13 cellular contexts compared by ENCODE assay signal in the genomic region with DNA sequence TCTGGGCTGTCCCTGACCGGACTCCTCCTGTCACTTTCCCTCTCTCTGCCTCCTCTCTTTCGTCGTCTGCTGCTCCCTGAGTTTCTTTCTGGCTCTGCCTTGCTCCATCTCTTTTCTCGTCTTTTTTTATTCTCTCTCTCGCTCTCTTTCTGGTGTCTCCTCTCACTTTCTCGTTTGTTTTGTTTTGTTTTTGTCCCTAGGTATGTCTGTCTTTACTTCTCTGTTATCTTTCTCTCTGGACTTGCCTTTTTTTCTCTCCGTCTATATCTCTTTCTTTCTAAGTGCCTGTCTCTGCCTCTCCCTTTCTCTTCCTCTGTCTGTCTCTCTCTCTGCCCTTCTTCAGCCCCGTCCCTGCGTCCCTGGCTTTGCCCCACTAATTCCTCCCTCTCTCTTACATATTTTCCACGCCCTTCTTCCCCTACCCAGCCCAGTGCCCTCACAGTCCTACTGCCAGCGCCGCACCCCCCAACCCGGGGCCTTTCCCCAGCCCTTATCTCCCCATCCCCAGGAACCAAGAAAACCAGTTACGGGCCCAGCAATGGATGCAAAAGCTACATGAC. TPM values are rescaled to one million over a fixed set of nuclear protein-coding genes. Genes with fewer than 3 reads are reported as not detected.
DNase-seq lines count a peak whose midpoint lies in the region; ATAC-seq and TF ChIP-seq lines count a peak whose summit lies in the region.
"Had no signal": no experiment of that assay in that cellular context is flagged by ENCODE, and none has a peak within 500 bp of the region (broad histone marks: within the 10 kb centered on the region; RNA-seq: fewer than 3 reads in every experiment).

No MANE protein-coding gene starts in this region.

- TF ChIP-seq CTCF in brain (conservative IDR thresholded peaks at IDR 0.05): no peak

- H2AK5ac ChIP-seq in neuronal stem cell (ENCODE audit: low read depth, low read length): peak overlapping the region; percentile 88

- H3K23ac ChIP-seq in neuronal stem cell (ENCODE audit: low read depth, low read length, poor library complexity): no peak overlapping the region

- no peak overlapping the region for H4K8ac ChIP-seq in neuronal stem cell (ENCODE audit: low read depth, low read length)

- no peaks in the 10 kb centered on the region for H3K36me3 ChIP-seq in CD4-positive, alpha-beta memory T cell (ENCODE audit: insufficient read depth, low read length)
- no peaks in the 10 kb centered on the region for H3K36me3 ChIP-seq in neuronal stem cell (replicated peaks in 1 of 2; ENCODE audit: control insufficient read depth in 2 of 2, insufficient read depth in 2 of 2, low read length in 2 of 2)

- peaks cover 14% of the 10 kb centered on the region for H3K4me1 ChIP-seq in CD4-positive, alpha-beta memory T cell (ENCODE audit: insufficient read depth, low read length)
- H3K4me1 ChIP-seq in neuronal stem cell (ENCODE audit: control insufficient read depth in 2 of 2, insufficient read depth in 1 of 2, low read depth in 1 of 2, low read length in 2 of 2): peaks cover 9 to 10% of the 10 kb centered on the region in 2 donors

- H2BK15ac ChIP-seq in neuronal stem cell (ENCODE audit: low read length): no peak overlapping the region

- peaks cover 18 to 26% of the 10 kb centered on the region in 2 donors for H3K27me3 Mint-ChIP-seq in CD4-positive, alpha-beta memory T cell
- peaks cover 23% of the 10 kb centered on the region for H3K27me3 Mint-ChIP-seq in IgD-negative memory B cell
- H3K27me3 Mint-ChIP-seq in brain: peaks cover 22% of the 10 kb centered on the region

- DNase-seq in CD4-positive, alpha-beta memory T cell: no peak
- DNase-seq in neuronal stem cell (ENCODE audit: low spot score) (no peak), SHP77 treated with DMSO at 0.1 percent for 48 hours (lab: John Stamatoyannopoulos, UW) (no peak), glomerular visceral epithelial cell (ENCODE audit: extremely low spot score) (no peak)

- no peak overlapping the region for H3K14ac ChIP-seq in neuronal stem cell (ENCODE audit: low read length)

- no peak overlapping the region for H3K9ac ChIP-seq in neuronal stem cell (ENCODE audit: low read depth, low read length, poor library complexity)

- no peak overlapping the region for H3K4ac ChIP-seq in neuronal stem cell (ENCODE audit: low read length)

- no CpG with 5 or more reads among the region's 14 CpGs for whole genome bisulfite sequencing in neuronal stem cell (ENCODE audit: extremely low coverage in 2 of 2, insufficient read length in 2 of 2, insufficient replicate concordance in 1 of 2), 2 donors

- no peak overlapping the region for H2BK120ac ChIP-seq in neuronal stem cell (ENCODE audit: low read depth, low read length)

- no peaks in the 10 kb centered on the region for H3K36me3 Mint-ChIP-seq in CD4-positive, alpha-beta memory T cell
- H3K36me3 Mint-ChIP-seq in IgD-negative memory B cell: no peaks in the 10 kb centered on the region
- H3K36me3 Mint-ChIP-seq in brain: peaks cover 12% of the 10 kb centered on the region
- H3K36me3 Mint-ChIP-seq: activated naive CD4-positive, alpha-beta T cell treated with anti-CD3 and anti-CD28 coated beads, Interleukin-2, amount 50 U/mL, for 24 hours had no signal

- H4K91ac ChIP-seq in neuronal stem cell (ENCODE audit: low read depth, low read length, poor library complexity): no peak overlapping the region

- POLR2A ChIA-PET in CD4-positive, alpha-beta memory T cell (lab: Charles Lee; ENCODE audit: partially characterized antibody): no interaction called here

- H3K9me3 ChIP-seq in CD4-positive, alpha-beta memory T cell (ENCODE audit: control insufficient read depth in 1 of 2, low read length in 2 of 2): no peaks in the 10 kb centered on the region
- no peaks in the 10 kb centered on the region for H3K9me3 ChIP-seq in neuronal stem cell (replicated peaks in 1 of 2; ENCODE audit: control insufficient read depth in 2 of 2, insufficient read depth in 1 of 2, low read depth in 1 of 2, low read length in 2 of 2)

- CTCF ChIA-PET in CD4-positive, alpha-beta memory T cell (lab: Charles Lee; ENCODE audit: partially characterized antibody): interaction anchor here (1.0 to 1.6 kb wide), 2 partner anchors 92 to 107 kb away, joined by 4 to 5 read pairs; no protein-coding TSS in a partner anchor

- H2AFZ ChIP-seq in neuronal stem cell (ENCODE audit: low read length): no peak overlapping the region

- H3K4me1 Mint-ChIP-seq in CD4-positive, alpha-beta memory T cell: peaks cover 9 to 26% (median 15%) of the 10 kb centered on the region in 4 donors
- H3K4me1 Mint-ChIP-seq in IgD-negative memory B cell: peaks cover 5 to 13% (median 6%) of the 10 kb centered on the region in 3 donors
- H3K4me1 Mint-ChIP-seq in brain: peaks cover 19% of the 10 kb centered on the region

- H3K27ac ChIP-seq in CD4-positive, alpha-beta memory T cell (ENCODE audit: low read depth, low read length): no peak overlapping the region
- no peak overlapping the region for H3K27ac ChIP-seq in neuronal stem cell (replicated peaks; ENCODE audit: low read length)

- H3K27me3 ChIP-seq in CD4-positive, alpha-beta memory T cell (ENCODE audit: insufficient read depth, low read length): peaks cover 9% of the 10 kb centered on the region
- peaks cover 0 to 8% (median 5%) of the 10 kb centered on the region in 3 experiments for H3K27me3 ChIP-seq in neuronal stem cell (ENCODE audit: control insufficient read depth in 3 of 3, insufficient read depth in 3 of 3, low read depth in 1 of 3, low read length in 3 of 3)

- no peak overlapping the region for H3K4me2 ChIP-seq in neuronal stem cell (ENCODE audit: insufficient read depth, low read length, poor library complexity, severe bottlenecking)

- H3K27ac Mint-ChIP-seq in CD4-positive, alpha-beta memory T cell: peak overlapping the region in 6 of 7 donors; percentile 26 to 89 (median 81)
- H3K27ac Mint-ChIP-seq in IgD-negative memory B cell (peak overlapping the region; percentile 51 to 86 (median 75)), brain (peak overlapping the region in 2 of 5 experiments; percentile 1 to 66)
- H3K27ac Mint-ChIP-seq: activated CD8-positive, alpha-beta T cell treated with anti-CD3 and anti-CD28 coated beads for 36 hours; activated naive CD4-positive, alpha-beta T cell treated with anti-CD3 and anti-CD28 coated beads, Interleukin-2, amount 50 U/mL, for 24 hours; HFFc6; stimulated activated naive CD8-positive, alpha-beta T cell treated with anti-CD3 and anti-CD28 coated beads, Interleukin-15, Interleukin-2, amounts not matched to agents 100 ng/mL and 50 ng/mL, for 24 hours; T-helper 2 cell treated with Interferon-gamma antibody and Interleukin-4, amounts not matched to agents 5 μg/mL and 100 μg/mL, for 36 hours had no signal

- H3K4me3 ChIP-seq in CD4-positive, alpha-beta memory T cell (ENCODE audit: low read length in 2 of 2): no peak overlapping the region
- no peak overlapping the region for H3K4me3 ChIP-seq in neuronal stem cell (ENCODE audit: low read length in 2 of 2)

- peak overlapping the region; percentile 33 for H3K18ac ChIP-seq in neuronal stem cell (ENCODE audit: low read length)

- no peak overlapping the region for H2BK12ac ChIP-seq in neuronal stem cell (ENCODE audit: low read length)

- no peaks in the 10 kb centered on the region for H3K79me1 ChIP-seq in neuronal stem cell (ENCODE audit: low read depth, low read length)

- no peak overlapping the region for H2BK5ac ChIP-seq in neuronal stem cell (ENCODE audit: low read length)

- H3K9me3 Mint-ChIP-seq in CD4-positive, alpha-beta memory T cell: peaks cover 0 to 4% (median 0%) of the 10 kb centered on the region in 8 donors
- H3K9me3 Mint-ChIP-seq in IgD-negative memory B cell: peaks cover 0 to 2% (median under 1%) of the 10 kb centered on the region in 3 donors
- H3K9me3 Mint-ChIP-seq in brain: peaks cover 0 to 23% (median 6%) of the 10 kb centered on the region in 5 experiments
- H3K9me3 Mint-ChIP-seq: activated CD8-positive, alpha-beta T cell treated with anti-CD3 and anti-CD28 coated beads for 36 hours; activated naive CD4-positive, alpha-beta T cell treated with anti-CD3 and anti-CD28 coated beads, Interleukin-2, amount 50 U/mL, for 24 hours; HFFc6; stimulated activated naive CD8-positive, alpha-beta T cell treated with anti-CD3 and anti-CD28 coated beads, Interleukin-15, Interleukin-2, amounts not matched to agents 100 ng/mL and 50 ng/mL, for 24 hours; T-helper 2 cell treated with Interferon-gamma antibody and Interleukin-4, amounts not matched to agents 5 μg/mL and 100 μg/mL, for 36 hours had no signal

- ATAC-seq in HG03354 (IDR thresholded peaks at IDR 0.05; ENCODE audit: poor library complexity, severe bottlenecking, unreplicated experiment) (no peak), HG02588 (IDR thresholded peaks at IDR 0.05; ENCODE audit: unreplicated experiment) (no peak)

- peak overlapping the region in 3 of 8 donors; percentile 17 to 68 (median 29) for H3K4me3 Mint-ChIP-seq in CD4-positive, alpha-beta memory T cell
- H3K4me3 Mint-ChIP-seq in IgD-negative memory B cell: peak overlapping the region in 1 of 4 donors; percentile 14
- peak overlapping the region in 4 of 5 experiments; percentile 12 to 81 (median 32) for H3K4me3 Mint-ChIP-seq in brain

- intact Hi-C loops in CD4-positive, alpha-beta memory T cell (cut with micrococcal nuclease): loop anchor here (1.0 to 2.0 kb wide), 5 partner anchors 42 to 106 kb away; partner anchors contain the start of genes SHKBP1 and SPTBN4

RNA-seq across cellular contexts. Expression of gene SHKBP1, which starts 48.1 kb away (rescaled TPM):
- 100 to 1,000 TPM; 167 to 170 TPM for total RNA-seq in CD4-positive, alpha-beta memory T cell
- polyA plus RNA-seq in CD4-positive, alpha-beta memory T cell: 100 to 1,000 TPM; 137 to 155 TPM
- 210 TPM for polyA plus RNA-seq in IgD-negative memory B cell
- polyA plus RNA-seq in brain (ENCODE audit: insufficient read depth, low read depth, low replicate concordance): 57.3 TPM
- polyA plus RNA-seq in neuronal stem cell (2013, experiment 1 of 2): 71.5 TPM
- polyA plus RNA-seq in neuronal stem cell (2013, experiment 2 of 2): 74.4 TPM
